In genomic region chr11:64771861-64772260, GRCh38 we compare ENCODE assay signal across 1 cellular context.
TF ChIP-seq lines count a peak whose summit lies in the region.

No MANE protein-coding gene starts in this region.

TF ChIP-seq in K562, 482 proteins besides CTCF, POLR2A, EP300 and RAD21:
- no peak for TF ChIP-seq MEF2A (IDR thresholded peaks at IDR 0.05; ENCODE audit: control insufficient read depth, low read depth, low read length)
- 0 out of 2 replicates have a peak, but pooled peaks have one; percentile 27 for TF ChIP-seq SP1 (CRISPR knock-in tag; IDR thresholded peaks at IDR 0.05)
